24 cellular contexts compared by ENCODE assay signal in genomic region chr19:3707868-3708206, GRCh38. TPM values are rescaled to one million over a fixed set of nuclear protein-coding genes. Genes with fewer than 3 reads are reported as not detected.
A peak's percentile ranks its signal among the peaks of the same experiment; 100 is the strongest.
DNase-seq lines count a peak whose midpoint lies in the region; ATAC-seq and TF ChIP-seq lines count a peak whose summit lies in the region.
"Had no signal": no experiment of that assay in that cellular context is flagged by ENCODE, and none has a peak within 500 bp of the region (broad histone marks: within the 10 kb centered on the region; RNA-seq: fewer than 3 reads in every experiment).

No MANE protein-coding gene starts in this region.

- 43% methylated on average over 12 of the region's 12 CpGs for WGBS in liver

- no peak; the same call in 1 of the 2 replicates for ATAC-seq in HCT116
- peak; percentile 33; the same call in 1 of the 3 replicates for ATAC-seq in SK-N-SH treated with all-trans-retinoic acid at 6 μM for 48 hours
- ATAC-seq in GM19455 (IDR thresholded peaks at IDR 0.05; ENCODE audit: unreplicated experiment): no peak
- ATAC-seq in activated naive CD8-positive, alpha-beta T cell treated with anti-CD3 and anti-CD28 coated beads, Interleukin-2, amount 50 U/mL, for 24 hours: no peak
- ATAC-seq: activated CD8-positive, alpha-beta T cell treated with anti-CD3 and anti-CD28 coated beads, Interleukin-2, amount 10 ng/mL, durations not matched to agents 7 days and 5 days; activated T-cell treated with anti-CD3 and anti-CD28 coated beads, Interleukin-2, amount 50 U/mL, for 4 hours had no signal

- H3K4me1 ChIP-seq in HCT116 (ENCODE audit: control insufficient read depth in 1 of 2, insufficient read depth in 2 of 2, low read length in 2 of 2): peaks cover 47 to 67% of the 10 kb centered on the region in 2 experiments
- peaks cover 8 to 35% (median 22%) of the 10 kb centered on the region in 4 donors for H3K4me1 ChIP-seq in liver (ENCODE audit: control insufficient read depth in 4 of 4, insufficient read depth in 4 of 4, low read length in 3 of 4)
- H3K4me1 ChIP-seq in rectal smooth muscle tissue (ENCODE audit: control insufficient read depth, insufficient read depth, low read length): peaks cover 3% of the 10 kb centered on the region

- DNase-seq in HCT116 (ENCODE audit: low read depth, low spot score): no peak
- no peak for DNase-seq in NCI-H187 (lab: John Stamatoyannopoulos, UW)
- DNase-seq in activated naive CD8-positive, alpha-beta T cell treated with anti-CD3 and anti-CD28 coated beads, Interleukin-2, amount 50 U/mL, for 24 hours: no peak
- DNase-seq in NK-92 treated with Interleukin-12 subunit alpha and Interleukin-12 subunit beta, amount 100 ng/mL, for 24 hours (lab: John Stamatoyannopoulos, UW): no peak
- DNase-seq: activated B cell treated with CpG ODN at 0.5 μM for 24 hours; activated CD8-positive, alpha-beta T cell treated with anti-CD3 and anti-CD28 coated beads, Interleukin-2, amount 10 ng/mL, durations not matched to agents 7 days and 5 days; activated T-cell treated with anti-CD3 and anti-CD28 coated beads, Interleukin-2, amount 50 U/mL, for 4 hours; endodermal cell; glutamatergic neuron; NCI-H748 treated with DMSO at 0.1 percent for 48 hours; spleen; stimulated activated CD8-positive, alpha-beta memory T cell treated with anti-CD3 and anti-CD28 coated beads, Interleukin-4, amount 100 ng/mL, for 48 hours had no signal

- CTCF ChIA-PET in HCT116 (lab: Charles Lee): interaction anchor here (1.0 to 2.9 kb wide), 4 partner anchors 10 to 423 kb away, joined by 3 to 12 read pairs (median 5); partner anchors contain the start of gene MRPL54

- no peak overlapping the region for H3K4me3 Mint-ChIP-seq in activated naive CD8-positive, alpha-beta T cell treated with anti-CD3 and anti-CD28 coated beads, Interleukin-2, amount 50 U/mL, for 24 hours
- H3K4me3 Mint-ChIP-seq: activated B cell treated with CpG ODN at 0.5 μM for 24 hours; activated CD8-positive, alpha-beta T cell treated with anti-CD3 and anti-CD28 coated beads, Interleukin-2, amount 10 ng/mL, durations not matched to agents 7 days and 5 days; activated naive CD4-positive, alpha-beta T cell treated with anti-CD3 and anti-CD28 coated beads, Interleukin-2, amount 50 U/mL, for 24 hours; activated T-cell treated with anti-CD3 and anti-CD28 coated beads, Interleukin-2, amount 50 U/mL, for 4 hours; endodermal cell; T-helper 2 cell treated with Interferon-gamma antibody and Interleukin-4, amounts not matched to agents 5 μg/mL and 100 μg/mL, for 36 hours had no signal

- H3K9ac ChIP-seq in HCT116 (ENCODE audit: low read length): peak overlapping the region; percentile 47
- no peak overlapping the region for H3K9ac ChIP-seq in liver (ENCODE audit: low read depth in 1 of 2, low read length in 2 of 2)
- no peak overlapping the region for H3K9ac ChIP-seq in rectal smooth muscle tissue (ENCODE audit: low read length)
- H3K9ac ChIP-seq: GM23248 had no signal

- H4K20me1 ChIP-seq in HCT116 (ENCODE audit: insufficient read depth): no peaks in the 10 kb centered on the region

- H3K27ac ChIP-seq in HCT116 (ENCODE audit: low read depth, low read length) (peak overlapping the region; percentile 80), liver (ENCODE audit: low read depth in 1 of 2, low read length in 2 of 2) (peak overlapping the region; percentile 90 to 95), rectal smooth muscle tissue (ENCODE audit: low read depth, low read length) (no peak overlapping the region)
- H3K27ac ChIP-seq: GM23248, spleen had no signal

- peaks cover 7% of the 10 kb centered on the region for H3K27me3 Mint-ChIP-seq in activated naive CD8-positive, alpha-beta T cell treated with anti-CD3 and anti-CD28 coated beads, Interleukin-2, amount 50 U/mL, for 24 hours
- H3K27me3 Mint-ChIP-seq: activated naive CD4-positive, alpha-beta T cell treated with anti-CD3 and anti-CD28 coated beads, Interleukin-2, amount 50 U/mL, for 24 hours; progenitor cell of endocrine pancreas had no signal

- H3K4me2 ChIP-seq in HCT116 (ENCODE audit: low read length): peak overlapping the region; percentile 92

- H3K36me3 ChIP-seq in HCT116 (ENCODE audit: control insufficient read depth in 1 of 2, insufficient read depth in 2 of 2, low read length in 2 of 2) (no peaks in the 10 kb centered on the region), liver (ENCODE audit: control insufficient read depth in 4 of 4, insufficient read depth in 3 of 4, low read depth in 1 of 4, low read length in 3 of 4) (no peaks in the 10 kb centered on the region), rectal smooth muscle tissue (ENCODE audit: control insufficient read depth, insufficient read depth, low read length) (no peaks in the 10 kb centered on the region)
- H3K36me3 ChIP-seq: spleen had no signal

- POLR2A ChIA-PET in HCT116 (lab: Charles Lee): interaction anchor here (1.3 to 3.0 kb wide), 4 partner anchors 10 to 55 kb away, joined by 3 to 9 read pairs (median 6); partner anchors contain the start of gene MRPL54

- intact Hi-C loops in HCT116 (cut with micrococcal nuclease): loop anchor here (10.0 kb wide), 1 partner anchor 357 kb away; the partner anchor contains the start of gene ZBTB7A

- BruUV-seq in HCT116 (replicated peaks; lab: Mats Ljungman, UMichigan): no TSS peak

- no peaks in the 10 kb centered on the region for H3K4me1 Mint-ChIP-seq in activated naive CD8-positive, alpha-beta T cell treated with anti-CD3 and anti-CD28 coated beads, Interleukin-2, amount 50 U/mL, for 24 hours
- H3K4me1 Mint-ChIP-seq: activated naive CD4-positive, alpha-beta T cell treated with anti-CD3 and anti-CD28 coated beads, Interleukin-2, amount 50 U/mL, for 24 hours had no signal

- no peak for TF ChIP-seq CTCF in HCT116 (IDR thresholded peaks at IDR 0.05 in 2 of 3, conservative IDR thresholded peaks at IDR 0.05 in 1 of 3; ENCODE audit: borderline replicate concordance in 1 of 3, insufficient read depth in 1 of 3, low read depth in 2 of 3, low read length in 2 of 3)
- TF ChIP-seq CTCF in liver (IDR thresholded peaks at IDR 0.05; ENCODE audit: low read depth, low read length, missing input control): no peak

- TF ChIP-seq POLR2A in HCT116 (IDR thresholded peaks at IDR 0.05; ENCODE audit: borderline replicate concordance, extremely low read depth, insufficient read depth, insufficient read length): no peak

- RAD21 ChIA-PET in HCT116 (lab: Charles Lee; ENCODE audit: low non-redundant PET in 1 of 2, low total read pairs in 2 of 2, uncharacterized antibody in 2 of 2, unreplicated experiment in 2 of 2): interaction anchor here in 1 of 2 experiments (1.9 kb wide), 1 partner anchor 12 kb away, joined by 7 read pairs; no protein-coding TSS in a partner anchor

- H3K9me2 ChIP-seq in HCT116 (ENCODE audit: insufficient read depth): no peaks in the 10 kb centered on the region

- no peak for TF ChIP-seq RAD21 in HCT116 (IDR thresholded peaks at IDR 0.05; ENCODE audit: low read depth)
- TF ChIP-seq RAD21 in liver (IDR thresholded peaks at IDR 0.05): no peak

- H3K27me3 ChIP-seq in HCT116 (ENCODE audit: insufficient read depth, low read length) (no peaks in the 10 kb centered on the region), liver (ENCODE audit: control insufficient read depth in 4 of 4, insufficient read depth in 4 of 4, low read length in 3 of 4) (no peaks in the 10 kb centered on the region), rectal smooth muscle tissue (ENCODE audit: control insufficient read depth, insufficient read depth, low read length) (no peaks in the 10 kb centered on the region)

- H3K36me3 Mint-ChIP-seq in activated naive CD8-positive, alpha-beta T cell treated with anti-CD3 and anti-CD28 coated beads, Interleukin-2, amount 50 U/mL, for 24 hours (ENCODE audit: low read depth): no peaks in the 10 kb centered on the region
- H3K36me3 Mint-ChIP-seq: activated naive CD4-positive, alpha-beta T cell treated with anti-CD3 and anti-CD28 coated beads, Interleukin-2, amount 50 U/mL, for 24 hours had no signal

- H3K9me3 ChIP-seq in HCT116 (ENCODE audit: control insufficient read depth in 1 of 2, insufficient read depth in 1 of 2, low read depth in 1 of 2, low read length in 2 of 2): no peaks in the 10 kb centered on the region
- H3K9me3 ChIP-seq in liver (ENCODE audit: control insufficient read depth in 4 of 4, low read length in 3 of 4): no peaks in the 10 kb centered on the region
- H3K9me3 ChIP-seq: spleen had no signal

- H3K4me3 ChIP-seq in HCT116 (replicated peaks in 1 of 2; ENCODE audit: low read depth in 1 of 2, low read length in 2 of 2) (peak overlapping the region; percentile 49 to 57), liver (ENCODE audit: low read depth in 1 of 3, low read length in 3 of 3) (peak overlapping the region; percentile 33 to 76 (median 75)), rectal smooth muscle tissue (ENCODE audit: low read length) (peak overlapping the region; percentile 69)
- H3K4me3 ChIP-seq: GM23248, spleen had no signal

- no peaks in the 10 kb centered on the region for H3K79me2 ChIP-seq in HCT116 (ENCODE audit: insufficient read depth, low read length)

- no peak overlapping the region for H3K27ac Mint-ChIP-seq in activated naive CD8-positive, alpha-beta T cell treated with anti-CD3 and anti-CD28 coated beads, Interleukin-2, amount 50 U/mL, for 24 hours
- H3K27ac Mint-ChIP-seq: activated B cell treated with CpG ODN at 0.5 μM for 24 hours; activated CD8-positive, alpha-beta T cell treated with anti-CD3 and anti-CD28 coated beads, Interleukin-2, amount 10 ng/mL, durations not matched to agents 7 days and 5 days; activated naive CD4-positive, alpha-beta T cell treated with anti-CD3 and anti-CD28 coated beads, Interleukin-2, amount 50 U/mL, for 24 hours; endodermal cell; nephron; T-helper 2 cell treated with Interferon-gamma antibody and Interleukin-4, amounts not matched to agents 5 μg/mL and 100 μg/mL, for 36 hours had no signal

- no peaks in the 10 kb centered on the region for H3K9me3 Mint-ChIP-seq in activated naive CD8-positive, alpha-beta T cell treated with anti-CD3 and anti-CD28 coated beads, Interleukin-2, amount 50 U/mL, for 24 hours
- H3K9me3 Mint-ChIP-seq: activated B cell treated with CpG ODN at 0.5 μM for 24 hours; activated naive CD4-positive, alpha-beta T cell treated with anti-CD3 and anti-CD28 coated beads, Interleukin-2, amount 50 U/mL, for 24 hours; activated T-cell treated with anti-CD3 and anti-CD28 coated beads, Interleukin-2, amount 50 U/mL, for 4 hours; endodermal cell; nephron; T-helper 2 cell treated with Interferon-gamma antibody and Interleukin-4, amounts not matched to agents 5 μg/mL and 100 μg/mL, for 36 hours had no signal

- no peak overlapping the region for H2AFZ ChIP-seq in HCT116 (ENCODE audit: low read depth, low read length, poor library complexity, severe bottlenecking)
- H2AFZ ChIP-seq: GM23248 had no signal

RNA-seq across cellular contexts. Expression of gene TJP3, which starts 0.3 kb away (rescaled TPM):
- total RNA-seq in HCT116 (2021; ENCODE audit: unreplicated experiment): 69.6 TPM
- polyA plus RNA-seq in HCT116 (2012): 90.9 and 95.6 TPM in 2 replicates
- 1 to 10 TPM; 6.0 to 6.1 TPM for total RNA-seq in liver
- 1 to 10 TPM; 7.3 to 9.8 TPM for polyA plus RNA-seq in liver
- total RNA-seq: Daoy, fibroblast of lung, GM23248, lung microvascular endothelial cell had no signal
- polyA plus RNA-seq: fibroblast of lung, GM23248 had no signal

RNA-seq across cellular contexts. Expression of gene PIP5K1C, which starts 7.6 kb away (rescaled TPM):
- total RNA-seq in HCT116 (2021; ENCODE audit: unreplicated experiment) (26.9 TPM), liver (1 to 10 TPM; 6.7 to 7.4 TPM)
- 16.5 and 16.7 TPM in 2 replicates for polyA plus RNA-seq in HCT116 (2012)
- polyA plus RNA-seq in liver: 1 to 10 TPM; 1.8 to 5.4 TPM

RNA-seq across cellular contexts. Expression of gene APBA3, which starts 53.7 kb away (rescaled TPM):
- total RNA-seq in HCT116 (2021; ENCODE audit: unreplicated experiment) (29.5 TPM), liver (10 to 100 TPM; 11.9 to 24.3 TPM)
- 21.5 and 25.0 TPM in 2 replicates for polyA plus RNA-seq in HCT116 (2012)
- 1 to 10 TPM; 6.4 to 9.6 TPM for polyA plus RNA-seq in liver

RNA-seq across cellular contexts. Expression of gene MRPL54, which starts 54.6 kb away (rescaled TPM):
- total RNA-seq in HCT116 (2021; ENCODE audit: unreplicated experiment) (67.1 TPM), liver (10 to 100 TPM; 25.1 to 28.5 TPM)
- polyA plus RNA-seq in HCT116 (2012): 60.6 and 78.4 TPM in 2 replicates
- 100 to 1,000 TPM in 1 of 2 donors, 10 to 100 TPM in 1; 57.2 to 109 TPM for polyA plus RNA-seq in liver
